Comparison of ENCODE assay signal across 8 cellular contexts in the genomic region with DNA sequence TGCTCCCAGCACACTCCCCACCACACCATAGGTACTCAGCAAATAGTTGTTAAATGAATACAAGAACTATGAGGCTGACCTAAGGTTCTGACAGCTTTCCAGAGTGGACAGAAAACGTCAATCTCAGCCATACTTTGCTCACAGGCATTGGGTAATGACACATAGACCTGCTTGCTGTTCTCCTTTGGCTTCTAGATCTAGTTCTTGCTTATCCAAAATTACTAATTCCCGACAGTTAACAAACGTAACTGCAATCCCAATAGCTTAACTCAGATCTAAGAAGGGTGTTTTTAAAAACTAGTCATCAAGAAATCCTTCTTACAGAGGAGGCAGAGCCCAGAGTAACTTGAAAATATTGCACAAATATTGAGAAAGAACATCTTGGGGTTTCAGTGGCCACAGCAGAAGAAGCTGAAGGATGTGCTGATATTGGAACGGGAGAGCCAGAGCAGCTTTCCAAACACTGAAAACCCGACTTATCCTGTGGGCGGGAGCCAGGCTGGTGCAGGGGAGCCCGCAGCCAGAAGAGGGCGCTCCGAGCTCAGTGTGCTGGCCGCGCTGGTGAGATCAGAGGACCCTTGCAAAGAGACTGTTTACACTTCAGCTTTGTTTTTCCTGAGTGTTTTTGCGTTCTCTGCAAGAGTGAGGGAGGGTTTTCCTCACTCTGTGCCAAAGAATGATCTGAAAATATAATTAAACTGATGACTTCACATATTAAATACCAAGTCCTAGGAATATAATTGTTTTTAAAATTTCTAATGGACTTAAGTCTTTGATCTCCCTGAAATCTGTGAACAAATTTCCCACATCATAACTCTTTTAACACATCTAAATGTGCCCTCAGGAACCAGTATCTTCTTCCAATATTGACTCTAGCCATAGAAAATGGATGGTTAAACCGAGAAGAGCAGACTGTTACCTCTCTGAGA. TPM values are rescaled to one million over a fixed set of nuclear protein-coding genes. Genes with fewer than 3 reads are reported as not detected.
DNase-seq lines count a peak whose midpoint lies in the region; ATAC-seq, FAIRE-seq and TF ChIP-seq lines count a peak whose summit lies in the region.

No MANE protein-coding gene starts in this region.

- no peak overlapping the region for H3K4me2 ChIP-seq in IMR-90 (ENCODE audit: low read depth, low read length)

- no peaks in the 10 kb centered on the region for H3K79me1 ChIP-seq in IMR-90 (ENCODE audit: low read depth in 1 of 2, low read length in 2 of 2)

- H4K20me1 ChIP-seq in IMR-90 (ENCODE audit: insufficient read depth, low read length), result no peaks in the 10 kb centered on the region

- peak overlapping the region; percentile 9; the same call in 1 of the 2 replicates for H2AK5ac ChIP-seq in IMR-90 (ENCODE audit: low read depth, low read length)

- H3K9ac ChIP-seq in IMR-90 (ENCODE audit: low read depth, low read length) (no peak overlapping the region), stomach smooth muscle (ENCODE audit: low read length in 2 of 2) (no peak overlapping the region)

- H3K9me3 ChIP-seq in IMR-90 (ENCODE audit: control insufficient read depth, insufficient read depth, low read length), result no peaks in the 10 kb centered on the region
- no peaks in the 10 kb centered on the region for H3K9me3 ChIP-seq in stomach smooth muscle (ENCODE audit: control insufficient read depth in 2 of 2, low read length in 2 of 2)

- H4K91ac ChIP-seq in IMR-90 (ENCODE audit: insufficient read depth, low read depth, low read length), result peak overlapping the region; percentile 16

- dilution Hi-C loops in IMR-90 (cut with HindIII; ENCODE audit: low sequenced_read_pairs, unreplicated experiment), result no loop called here

- TF ChIP-seq POLR2A in IMR-90 (IDR thresholded peaks at IDR 0.05; ENCODE audit: low read depth, low read length), result peak; percentile 58; the same call in 1 of the 2 replicates

- peak; percentile 100 for TF ChIP-seq RAD21 in IMR-90 (IDR thresholded peaks at IDR 0.05; ENCODE audit: low read length)

- H4K8ac ChIP-seq in IMR-90 (ENCODE audit: low read depth in 2 of 2, low read length in 2 of 2), result peak overlapping the region in 1 of 2 experiments; percentile 26; a peak in 1 of 4 replicates

- peak overlapping the region; percentile 21 for H2BK120ac ChIP-seq in IMR-90 (ENCODE audit: low read depth, low read length)

- H2BK20ac ChIP-seq in IMR-90 (ENCODE audit: low read depth, low read length), result peak overlapping the region; percentile 65; the same call in 1 of the 2 replicates

- no peak overlapping the region for H2BK5ac ChIP-seq in IMR-90 (ENCODE audit: low read depth, low read length, poor library complexity, severe bottlenecking)

- no peaks in the 10 kb centered on the region for H3K36me3 ChIP-seq in IMR-90 (ENCODE audit: control insufficient read depth, insufficient read depth, low read length)
- H3K36me3 ChIP-seq in stomach smooth muscle (ENCODE audit: control insufficient read depth in 2 of 2, insufficient read depth in 2 of 2, low read length in 2 of 2), result no peaks in the 10 kb centered on the region

- H3K18ac ChIP-seq in IMR-90 (ENCODE audit: low read depth, low read length), result no peak overlapping the region

- peaks cover 13% of the 10 kb centered on the region for H3K27me3 Mint-ChIP-seq in activated T-helper 1 cell treated with anti-CD3 and anti-CD28 coated beads, Interleukin-12 subunit alpha, Interleukin-12 subunit beta, Interleukin-2, Interleukin-4 antibody, amounts not matched to agents 30 ng/mL and 10 ng/mL and 1 ng/mL, durations not matched to agents 14 hours and 24 hours and 36 hours (ENCODE audit: insufficient read depth)
- H3K27me3 Mint-ChIP-seq in neural crest cell (ENCODE audit: low read depth), result peaks cover 3% of the 10 kb centered on the region

- no peak overlapping the region for H3K4me3 Mint-ChIP-seq in activated T-helper 1 cell treated with anti-CD3 and anti-CD28 coated beads, Interleukin-12 subunit alpha, Interleukin-12 subunit beta, Interleukin-2, Interleukin-4 antibody, amounts not matched to agents 30 ng/mL and 10 ng/mL and 1 ng/mL, durations not matched to agents 14 hours and 24 hours and 36 hours
- H3K4me3 Mint-ChIP-seq in neural crest cell, result no peak overlapping the region

- H2BK15ac ChIP-seq in IMR-90 (ENCODE audit: low read depth, low read length), result peak overlapping the region; percentile 35; the same call in 2 of the 3 replicates

- H3K9me3 Mint-ChIP-seq in activated T-helper 1 cell treated with anti-CD3 and anti-CD28 coated beads, Interleukin-12 subunit alpha, Interleukin-12 subunit beta, Interleukin-2, Interleukin-4 antibody, amounts not matched to agents 30 ng/mL and 10 ng/mL and 1 ng/mL, durations not matched to agents 14 hours and 24 hours and 36 hours, result no peaks in the 10 kb centered on the region
- H3K9me3 Mint-ChIP-seq in neural crest cell, result no peaks in the 10 kb centered on the region

- DNase-seq in AG08395 (ENCODE audit: low spot score) (peak; percentile 89), IMR-90 (peak; percentile 74), RCC 7860 (ENCODE audit: low spot score) (peak; percentile 28), fibroblast of peridontal ligament (ENCODE audit: extremely low read depth) (peak; percentile 84), neural crest cell (ENCODE audit: low read depth, low spot score) (peak; percentile 91)
- peak; percentile 45 for DNase-seq in activated T-helper 1 cell treated with anti-CD3 and anti-CD28 coated beads, Interleukin-12 subunit alpha, Interleukin-12 subunit beta, Interleukin-2, Interleukin-4 antibody, amounts not matched to agents 30 ng/mL and 10 ng/mL and 1 ng/mL, durations not matched to agents 14 hours and 24 hours and 36 hours (ENCODE audit: low spot score)

- H2AK9ac ChIP-seq in IMR-90 (replicated peaks; ENCODE audit: low read depth, low read length, poor library complexity), result no peak overlapping the region

- ATAC-seq in GM19023 (IDR thresholded peaks at IDR 0.05; ENCODE audit: unreplicated experiment), result peak; percentile 87
- ATAC-seq in IMR-90 (ENCODE audit: low read depth), result peak; percentile 100

- POLR2A ChIA-PET in IMR-90 (lab: Charles Lee; ENCODE audit: unreplicated experiment), result interaction anchor here (0.5 to 0.7 kb wide), 2 partner anchors 43 to 934 kb away, joined by 4 to 7 read pairs; no protein-coding TSS in a partner anchor

- no CpG with 5 or more reads among the region's 13 CpGs for WGBS in IMR-90 (ENCODE audit: extremely low coverage in 2 of 2, insufficient read length in 1 of 2), 2 experiments

- H3K4me1 ChIP-seq in IMR-90 (ENCODE audit: control insufficient read depth, insufficient read depth, low read length) (peaks cover 2% of the 10 kb centered on the region; the same call in 1 of the 2 replicates), stomach smooth muscle (ENCODE audit: control insufficient read depth, insufficient read depth, low read length) (no peaks in the 10 kb centered on the region)

- H4K5ac ChIP-seq in IMR-90 (ENCODE audit: low read depth, low read length), result no peak overlapping the region

- intact Hi-C loops in IMR-90 (cut with micrococcal nuclease), result loop anchor here (1.0 kb wide), 3 partner anchors 44 to 503 kb away; no protein-coding TSS in a partner anchor
- intact Hi-C loops in activated T-helper 1 cell treated with anti-CD3 and anti-CD28 coated beads, Interleukin-12 subunit alpha, Interleukin-12 subunit beta, Interleukin-2, Interleukin-4 antibody, amounts not matched to agents 30 ng/mL and 10 ng/mL and 1 ng/mL, durations not matched to agents 14 hours and 24 hours and 36 hours (cut with micrococcal nuclease), result loop anchor here (1.0 to 5.0 kb wide), 5 partner anchors 44 to 233 kb away; no protein-coding TSS in a partner anchor

- no peak overlapping the region for H3K27ac ChIP-seq in IMR-90 (ENCODE audit: insufficient read depth, low read length)
- H3K27ac ChIP-seq in stomach smooth muscle (ENCODE audit: low read length), result peak overlapping the region; percentile 24

- no TSS peak for BruUV-seq in IMR-90 (replicated peaks; lab: Mats Ljungman, UMichigan)

- H3K14ac ChIP-seq in IMR-90 (replicated peaks; ENCODE audit: low read depth, low read length), result peak overlapping the region; percentile 61

- no peak overlapping the region for H3K4me3 ChIP-seq in IMR-90 (ENCODE audit: insufficient read depth, low read depth, low read length)
- no peak overlapping the region for H3K4me3 ChIP-seq in stomach smooth muscle (ENCODE audit: low read length in 2 of 2)

- no peaks in the 10 kb centered on the region for H3K36me3 Mint-ChIP-seq in activated T-helper 1 cell treated with anti-CD3 and anti-CD28 coated beads, Interleukin-12 subunit alpha, Interleukin-12 subunit beta, Interleukin-2, Interleukin-4 antibody, amounts not matched to agents 30 ng/mL and 10 ng/mL and 1 ng/mL, durations not matched to agents 14 hours and 24 hours and 36 hours (ENCODE audit: low read depth)
- H3K36me3 Mint-ChIP-seq in neural crest cell (ENCODE audit: low read depth), result no peaks in the 10 kb centered on the region

- in situ Hi-C loops in IMR-90 (cut with MboI; ENCODE audit: low sequenced_read_pairs), result loop anchor here (5.0 kb wide), 1 partner anchor 42 kb away; no protein-coding TSS in a partner anchor

- H3K23ac ChIP-seq in IMR-90 (ENCODE audit: low read depth, low read length), result peak overlapping the region; percentile 26

- no peak for FAIRE-seq in RCC 7860 (lab: Jason Lieb, UNC)

- H3K4ac ChIP-seq in IMR-90 (ENCODE audit: low read depth, low read length), result peak overlapping the region; percentile 49

- CTCF ChIA-PET in IMR-90 (lab: Yijun Ruan, JAX), result interaction anchor here (0.6 to 2.4 kb wide), 35 partner anchors 10 to 228 kb away, joined by 3 to 67 read pairs (median 4); a partner anchor contains a TSS

- H3K56ac ChIP-seq in IMR-90 (ENCODE audit: extremely low read depth, insufficient read depth, low read length), result no peak overlapping the region

- H3K4me1 Mint-ChIP-seq in activated T-helper 1 cell treated with anti-CD3 and anti-CD28 coated beads, Interleukin-12 subunit alpha, Interleukin-12 subunit beta, Interleukin-2, Interleukin-4 antibody, amounts not matched to agents 30 ng/mL and 10 ng/mL and 1 ng/mL, durations not matched to agents 14 hours and 24 hours and 36 hours (ENCODE audit: low read depth), result no peaks in the 10 kb centered on the region
- H3K4me1 Mint-ChIP-seq in neural crest cell, result peaks cover 7% of the 10 kb centered on the region

- no peaks in the 10 kb centered on the region for H3K9me1 ChIP-seq in IMR-90 (ENCODE audit: insufficient read depth, low read length)

- peak overlapping the region; percentile 61 for H2AFZ ChIP-seq in IMR-90 (replicated peaks; ENCODE audit: low read length, poor library complexity)

- TF ChIP-seq CTCF in IMR-90 (conservative IDR thresholded peaks at IDR 0.05; ENCODE audit: low read depth, low read length) (peak; percentile 99), neural crest cell (conservative IDR thresholded peaks at IDR 0.05) (peak; percentile 99)

- H3K27me3 ChIP-seq in IMR-90 (ENCODE audit: control insufficient read depth, insufficient read depth, low read length) (no peaks in the 10 kb centered on the region), stomach smooth muscle (ENCODE audit: control insufficient read depth in 1 of 2, insufficient read depth in 2 of 2, low read length in 2 of 2) (no peaks in the 10 kb centered on the region)

- no peak overlapping the region for H3K27ac Mint-ChIP-seq in activated T-helper 1 cell treated with anti-CD3 and anti-CD28 coated beads, Interleukin-12 subunit alpha, Interleukin-12 subunit beta, Interleukin-2, Interleukin-4 antibody, amounts not matched to agents 30 ng/mL and 10 ng/mL and 1 ng/mL, durations not matched to agents 14 hours and 24 hours and 36 hours
- H3K27ac Mint-ChIP-seq in neural crest cell (ENCODE audit: unreplicated experiment), result no peak overlapping the region

RNA-seq across cellular contexts. Expression of a gene that starts 30.3 kb away (rescaled TPM):
- 7.7 and 8.1 TPM in 2 replicates for total RNA-seq in IMR-90 (2012; rRNA removed)
- polyA plus RNA-seq in IMR-90 (2012; rRNA removed), result 7.6 and 8.5 TPM in 2 replicates
- 2.3 and 3.6 TPM in 2 replicates for polyA plus RNA-seq in IMR-90 (2012; cell fraction: cytosol; rRNA removed)
- polyA plus RNA-seq in IMR-90 (2012; cell fraction: nucleus; rRNA removed; ENCODE audit: low replicate concordance), result 0.82 and 5.7 TPM in 2 replicates
- 0.08 TPM in 1 of 2 replicates, not detected in the other for total RNA-seq in activated T-helper 1 cell treated with anti-CD3 and anti-CD28 coated beads, Interleukin-12 subunit alpha, Interleukin-12 subunit beta, Interleukin-2, Interleukin-4 antibody, amounts not matched to agents 30 ng/mL and 10 ng/mL and 1 ng/mL, durations not matched to agents 14 hours and 24 hours and 36 hours
- not detected in 2 replicates for total RNA-seq in neural crest cell

Comparison
In these comparisons a context has a peak if more than half of its experiments do, and no peak if none do; other contexts are left out.
1. DNase-seq: peak in every context shown above with its lines; median percentile 91 in neural crest cell; 89 in AG08395; 84 in fibroblast of peridontal ligament; 74 in IMR-90; 45 in activated T-helper 1 cell treated with anti-CD3 and anti-CD28 coated beads, Interleukin-12 subunit alpha, Interleukin-12 subunit beta, Interleukin-2, Interleukin-4 antibody, amounts not matched to agents 30 ng/mL and 10 ng/mL and 1 ng/mL, durations not matched to agents 14 hours and 24 hours and 36 hours; 28 in RCC 7860.